ENCODE assay signal across 13 cellular contexts in genomic region chr3:169953462-169954141, GRCh38. TPM values are rescaled to one million over a fixed set of nuclear protein-coding genes. Genes with fewer than 3 reads are reported as not detected.
DNase-seq lines count a peak whose midpoint lies in the region; ATAC-seq and TF ChIP-seq lines count a peak whose summit lies in the region.
"Had no signal": no experiment of that assay in that cellular context is flagged by ENCODE, and none has a peak within 500 bp of the region (broad histone marks: within the 10 kb centered on the region; RNA-seq: fewer than 3 reads in every experiment).

No MANE protein-coding gene starts in this region.

- H3K27me3 Mint-ChIP-seq in memory B cell = no peaks in the 10 kb centered on the region

- peaks cover 2% of the 10 kb centered on the region for H3K36me3 Mint-ChIP-seq in memory B cell

- no peak for TF ChIP-seq CTCF in omental fat pad (IDR thresholded peaks at IDR 0.05)

- no peak overlapping the region for H3K4me3 Mint-ChIP-seq in memory B cell
- H3K4me3 Mint-ChIP-seq: activated naive CD8-positive, alpha-beta T cell treated with anti-CD3 and anti-CD28 coated beads, Interleukin-2, amount 50 U/mL, for 24 hours had no signal

- no peaks in the 10 kb centered on the region for H3K9me3 Mint-ChIP-seq in memory B cell
- H3K9me3 Mint-ChIP-seq: activated naive CD8-positive, alpha-beta T cell treated with anti-CD3 and anti-CD28 coated beads, Interleukin-2, amount 50 U/mL, for 24 hours had no signal

- peak; percentile 14 for ATAC-seq in GM18520 (IDR thresholded peaks at IDR 0.05; ENCODE audit: unreplicated experiment)
- peak; percentile 6 for ATAC-seq in GM21786 (IDR thresholded peaks at IDR 0.05; ENCODE audit: unreplicated experiment)
- ATAC-seq in HG03520 (IDR thresholded peaks at IDR 0.05; ENCODE audit: unreplicated experiment) = peak; percentile 18
- no peak for ATAC-seq in memory B cell (ENCODE audit: low read depth)
- no peak for ATAC-seq in omental fat pad (ENCODE audit: low FRiP score)

- no peak for DNase-seq in memory B cell (ENCODE audit: low spot score in 2 of 2)
- no peak for DNase-seq in midbrain (lab: John Stamatoyannopoulos, UW)
- no peak for DNase-seq in mucosa of gallbladder (ENCODE audit: low spot score)
- DNase-seq in NCI-H446 treated with DMSO at 0.1 percent for 48 hours (lab: John Stamatoyannopoulos, UW) = no peak
- no peak for DNase-seq in omental fat pad (ENCODE audit: low spot score)
- DNase-seq: activated naive CD8-positive, alpha-beta T cell treated with anti-CD3 and anti-CD28 coated beads, Interleukin-2, amount 50 U/mL, for 24 hours; effector memory CD4-positive, alpha-beta T cell; NCI-H524; sigmoid colon had no signal

- peaks cover 28% of the 10 kb centered on the region for H3K4me1 Mint-ChIP-seq in memory B cell

- peak overlapping the region; percentile 86 for H3K27ac Mint-ChIP-seq in memory B cell
- H3K27ac Mint-ChIP-seq: activated naive CD8-positive, alpha-beta T cell treated with anti-CD3 and anti-CD28 coated beads, Interleukin-2, amount 50 U/mL, for 24 hours had no signal

RNA-seq across cellular contexts. Expression of gene SEC62, which starts 13.0 kb away (rescaled TPM):
- total RNA-seq in mucosa of gallbladder (135 TPM), omental fat pad (10 to 100 TPM; 56.0 to 71.5 (median 67.2) TPM)

RNA-seq across cellular contexts. Expression of gene SAMD7, which starts 42.2 kb away (rescaled TPM):
- total RNA-seq in mucosa of gallbladder = not detected
- total RNA-seq in omental fat pad = not detected
- total RNA-seq: mononuclear cell, sigmoid colon had no signal

Comparison
In these comparisons a context has a peak if more than half of its experiments do, and no peak if none do; other contexts are left out.
1. ATAC-seq: peak in GM18520 (single experiment), GM21786 (single experiment) and HG03520 (single experiment); none in memory B cell (single experiment) and omental fat pad (single experiment).